ENCODE assay signal across 27 cellular contexts in the genomic region with DNA sequence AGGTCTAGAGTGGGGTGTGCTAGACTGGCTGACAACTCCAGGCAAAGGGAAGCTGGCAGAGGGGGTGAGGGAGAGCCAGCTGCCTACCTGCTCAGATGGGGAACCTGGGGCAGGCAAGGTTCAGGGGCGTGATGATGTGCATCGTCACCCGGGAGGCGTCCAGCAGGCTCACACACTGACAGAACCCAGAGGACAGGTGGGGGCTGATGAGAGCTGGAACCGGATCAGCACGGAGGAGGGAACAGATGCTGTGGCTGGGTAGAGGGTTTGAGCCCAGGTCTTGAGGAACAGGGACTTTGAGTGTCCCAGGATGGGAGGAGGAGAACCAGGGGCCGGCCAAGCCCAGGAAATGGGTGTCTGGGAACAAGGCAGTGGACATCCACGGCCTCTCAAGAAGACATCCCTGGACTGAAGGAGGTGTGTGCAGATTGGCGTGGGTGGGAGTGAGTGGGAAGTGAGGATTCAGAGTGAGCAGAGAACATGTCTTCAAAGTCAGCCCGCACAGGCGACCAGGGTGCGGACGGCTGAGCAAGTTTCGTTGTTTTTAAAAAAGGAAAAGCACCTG. TPM values are rescaled to one million over a fixed set of nuclear protein-coding genes. Genes with fewer than 3 reads are reported as not detected.
A peak's percentile ranks its signal among the peaks of the same experiment; 100 is the strongest.
DNase-seq lines count a peak whose midpoint lies in the region; ATAC-seq and TF ChIP-seq lines count a peak whose summit lies in the region.
"Had no signal": no experiment of that assay in that cellular context is flagged by ENCODE, and none has a peak within 500 bp of the region (broad histone marks: within the 10 kb centered on the region; RNA-seq: fewer than 3 reads in every experiment).

No MANE protein-coding gene starts in this region.

- H3K27ac Mint-ChIP-seq in WTC11: no peak overlapping the region
- H3K27ac Mint-ChIP-seq: activated naive CD8-positive, alpha-beta T cell treated with anti-CD3 and anti-CD28 coated beads, Interleukin-2, amount 10 ng/mL, durations not matched to agents 7 days and 5 days; CD8-positive, alpha-beta T cell had no signal

- H3K27me3 ChIP-seq in esophagus muscularis mucosa (peaks cover 0 to 68% (median 17%) of the 10 kb centered on the region in 4 donors), thyroid gland (no peaks in the 10 kb centered on the region)

- WGBS in esophagus muscularis mucosa: 91% methylated on average over 14 of the region's 14 CpGs
- WGBS in thyroid gland, 2 donors: 75 to 89% methylated on average over 14 of the region's 14 CpGs

- no peaks in the 10 kb centered on the region for H3K36me3 ChIP-seq in esophagus muscularis mucosa
- H3K36me3 ChIP-seq in thyroid gland: no peaks in the 10 kb centered on the region
- H3K36me3 ChIP-seq: ascending aorta, gastroesophageal sphincter, prostate gland, sigmoid colon had no signal

- DNase-seq in activated effector memory CD4-positive, alpha-beta T cell treated with anti-CD3 and anti-CD28 coated beads, Interleukin-2, amount 50 U/mL, for 16 hours: peak; percentile 60
- DNase-seq in activated effector memory CD4-positive, alpha-beta T cell treated with Interleukin-2 at 50 U/mL for 16 hours: no peak
- DNase-seq in WTC11 (ENCODE audit: low spot score) (peak; percentile 9), esophagus muscularis mucosa (ENCODE audit: extremely low spot score) (peak; percentile 86), posterior vena cava (ENCODE audit: low spot score) (peak; percentile 78), SHP77 (lab: John Stamatoyannopoulos, UW) (no peak), thyroid gland (no peak)
- DNase-seq in stimulated activated CD4-positive, alpha-beta T cell treated with anti-CD3 and anti-CD28 coated beads, Interleukin-2, amount 100 ng/mL, for 48 hours: no peak
- DNase-seq: activated CD4-positive, alpha-beta T cell treated with anti-CD3 and anti-CD28 coated beads, Interleukin-2, amount 50 U/mL, for 4 hours; activated CD8-positive, alpha-beta memory T cell treated with anti-CD3 and anti-CD28 coated beads, Interleukin-2, amount 50 U/mL, for 4 hours; CD8-positive, alpha-beta T cell; central memory CD4-positive, alpha-beta T cell; NCI-H187 treated with DMSO at 0.1 percent for 48 hours; NCI-H524 treated with DMSO at 0.1 percent for 48 hours; NK-92 treated with Interleukin-12 subunit alpha and Interleukin-12 subunit beta, amount 100 ng/mL, for 24 hours; PC-3; SHP77 treated with DMSO at 0.1 percent for 48 hours; stimulated activated CD4-positive, alpha-beta T cell treated with anti-CD3 and anti-CD28 coated beads, Interleukin-15, amount 100 ng/mL, for 24 hours; stimulated activated naive CD8-positive, alpha-beta T cell treated with anti-CD3 and anti-CD28 coated beads, Interleukin-15, Interleukin-2, amounts not matched to agents 100 U/mL and 50 U/mL, for 24 hours; T1000 had no signal

- H3K9me3 ChIP-seq in esophagus muscularis mucosa (no peaks in the 10 kb centered on the region), thyroid gland (no peaks in the 10 kb centered on the region)
- H3K9me3 ChIP-seq: ascending aorta, gastroesophageal sphincter, prostate gland, sigmoid colon had no signal

- H3K27me3 Mint-ChIP-seq in WTC11 (ENCODE audit: low read depth): peaks cover 29% of the 10 kb centered on the region

- no peak overlapping the region for H3K4me3 Mint-ChIP-seq in WTC11
- H3K4me3 Mint-ChIP-seq: activated naive CD8-positive, alpha-beta T cell treated with anti-CD3 and anti-CD28 coated beads, Interleukin-2, amount 10 ng/mL, durations not matched to agents 7 days and 5 days; CD8-positive, alpha-beta T cell had no signal

- H3K4me1 ChIP-seq in esophagus muscularis mucosa: peaks cover 0 to 33% (median 16%) of the 10 kb centered on the region in 4 donors
- peaks cover 0 to 8% of the 10 kb centered on the region in 2 donors for H3K4me1 ChIP-seq in thyroid gland
- H3K4me1 ChIP-seq: ascending aorta, prostate gland had no signal

- POLR2A ChIA-PET in WTC11 (lab: Charles Lee): no interaction called here

- H3K27ac ChIP-seq in esophagus muscularis mucosa (replicated peaks in 1 of 4) (no peak overlapping the region), thyroid gland (no peak overlapping the region)
- H3K27ac ChIP-seq: ascending aorta, gastroesophageal sphincter, prostate gland, sigmoid colon had no signal

- CTCF ChIA-PET in WTC11 (lab: Charles Lee): interaction anchor here (0.6 to 10.7 kb wide), 8 partner anchors 13 to 86 kb away, joined by 3 to 94 read pairs (median 9); no protein-coding TSS in a partner anchor

- TF ChIP-seq EP300 in esophagus muscularis mucosa (IDR thresholded peaks at IDR 0.05): no peak

- H3K9me3 Mint-ChIP-seq in WTC11: no peaks in the 10 kb centered on the region
- H3K9me3 Mint-ChIP-seq: activated naive CD8-positive, alpha-beta T cell treated with anti-CD3 and anti-CD28 coated beads, Interleukin-2, amount 10 ng/mL, durations not matched to agents 7 days and 5 days; CD8-positive, alpha-beta T cell had no signal

- TF ChIP-seq CTCF in WTC11 (IDR thresholded peaks at IDR 0.05) (no peak), esophagus muscularis mucosa (IDR thresholded peaks at IDR 0.05) (no peak), thyroid gland (IDR thresholded peaks at IDR 0.05) (no peak)

- intact Hi-C loops in esophagus muscularis mucosa (cut with DNase I): no loop called here
- intact Hi-C loops in posterior vena cava (cut with DNase I): no loop called here
- intact Hi-C loops in thyroid gland (cut with DNase I): no loop called here

- TF ChIP-seq POLR2A in esophagus muscularis mucosa (IDR thresholded peaks at IDR 0.05; ENCODE audit: low read depth) (no peak), thyroid gland (IDR thresholded peaks at IDR 0.05) (no peak)

- H3K4me3 ChIP-seq in esophagus muscularis mucosa (no peak overlapping the region), thyroid gland (replicated peaks in 1 of 3) (no peak overlapping the region)
- H3K4me3 ChIP-seq: ascending aorta, gastroesophageal sphincter, prostate gland, sigmoid colon had no signal

- peaks cover 7% of the 10 kb centered on the region for H3K4me1 Mint-ChIP-seq in WTC11

- no peaks in the 10 kb centered on the region for H3K36me3 Mint-ChIP-seq in WTC11
- H3K36me3 Mint-ChIP-seq: activated naive CD8-positive, alpha-beta T cell treated with anti-CD3 and anti-CD28 coated beads, Interleukin-2, amount 10 ng/mL, durations not matched to agents 7 days and 5 days; CD8-positive, alpha-beta T cell had no signal

- ATAC-seq in WTC11: no peak
- ATAC-seq: CD8-positive, alpha-beta T cell; gastroesophageal sphincter; stimulated activated naive CD8-positive, alpha-beta T cell treated with anti-CD3 and anti-CD28 coated beads, Interleukin-15, Interleukin-2, amounts not matched to agents 100 U/mL and 50 U/mL, for 24 hours had no signal

TF ChIP-seq in WTC11, 78 proteins besides CTCF, POLR2A, EP300 and RAD21 (continues in another document):
- no peak for TF ChIP-seq ZNF423 (CRISPR knock-in tag; IDR thresholded peaks at IDR 0.05)
- TF ChIP-seq NFATC4 (CRISPR knock-in tag; IDR thresholded peaks at IDR 0.05): no peak
- TF ChIP-seq, protein P1, sequence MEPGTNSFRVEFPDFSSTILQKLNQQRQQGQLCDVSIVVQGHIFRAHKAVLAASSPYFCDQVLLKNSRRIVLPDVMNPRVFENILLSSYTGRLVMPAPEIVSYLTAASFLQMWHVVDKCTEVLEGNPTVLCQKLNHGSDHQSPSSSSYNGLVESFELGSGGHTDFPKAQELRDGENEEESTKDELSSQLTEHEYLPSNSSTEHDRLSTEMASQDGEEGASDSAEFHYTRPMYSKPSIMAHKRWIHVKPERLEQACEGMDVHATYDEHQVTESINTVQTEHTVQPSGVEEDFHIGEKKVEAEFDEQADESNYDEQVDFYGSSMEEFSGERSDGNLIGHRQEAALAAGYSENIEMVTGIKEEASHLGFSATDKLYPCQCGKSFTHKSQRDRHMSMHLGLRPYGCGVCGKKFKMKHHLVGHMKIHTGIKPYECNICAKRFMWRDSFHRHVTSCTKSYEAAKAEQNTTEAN (CRISPR knock-in tag; IDR thresholded peaks at IDR 0.05): no peak
- TF ChIP-seq RELA (CRISPR knock-in tag; IDR thresholded peaks at IDR 0.05; ENCODE audit: borderline replicate concordance): no peak
- TF ChIP-seq, protein P2, sequence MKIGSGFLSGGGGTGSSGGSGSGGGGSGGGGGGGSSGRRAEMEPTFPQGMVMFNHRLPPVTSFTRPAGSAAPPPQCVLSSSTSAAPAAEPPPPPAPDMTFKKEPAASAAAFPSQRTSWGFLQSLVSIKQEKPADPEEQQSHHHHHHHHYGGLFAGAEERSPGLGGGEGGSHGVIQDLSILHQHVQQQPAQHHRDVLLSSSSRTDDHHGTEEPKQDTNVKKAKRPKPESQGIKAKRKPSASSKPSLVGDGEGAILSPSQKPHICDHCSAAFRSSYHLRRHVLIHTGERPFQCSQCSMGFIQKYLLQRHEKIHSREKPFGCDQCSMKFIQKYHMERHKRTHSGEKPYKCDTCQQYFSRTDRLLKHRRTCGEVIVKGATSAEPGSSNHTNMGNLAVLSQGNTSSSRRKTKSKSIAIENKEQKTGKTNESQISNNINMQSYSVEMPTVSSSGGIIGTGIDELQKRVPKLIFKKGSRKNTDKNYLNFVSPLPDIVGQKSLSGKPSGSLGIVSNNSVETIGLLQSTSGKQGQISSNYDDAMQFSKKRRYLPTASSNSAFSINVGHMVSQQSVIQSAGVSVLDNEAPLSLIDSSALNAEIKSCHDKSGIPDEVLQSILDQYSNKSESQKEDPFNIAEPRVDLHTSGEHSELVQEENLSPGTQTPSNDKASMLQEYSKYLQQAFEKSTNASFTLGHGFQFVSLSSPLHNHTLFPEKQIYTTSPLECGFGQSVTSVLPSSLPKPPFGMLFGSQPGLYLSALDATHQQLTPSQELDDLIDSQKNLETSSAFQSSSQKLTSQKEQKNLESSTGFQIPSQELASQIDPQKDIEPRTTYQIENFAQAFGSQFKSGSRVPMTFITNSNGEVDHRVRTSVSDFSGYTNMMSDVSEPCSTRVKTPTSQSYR (CRISPR knock-in tag; IDR thresholded peaks at IDR 0.05): no peak
- TF ChIP-seq, protein P3, sequence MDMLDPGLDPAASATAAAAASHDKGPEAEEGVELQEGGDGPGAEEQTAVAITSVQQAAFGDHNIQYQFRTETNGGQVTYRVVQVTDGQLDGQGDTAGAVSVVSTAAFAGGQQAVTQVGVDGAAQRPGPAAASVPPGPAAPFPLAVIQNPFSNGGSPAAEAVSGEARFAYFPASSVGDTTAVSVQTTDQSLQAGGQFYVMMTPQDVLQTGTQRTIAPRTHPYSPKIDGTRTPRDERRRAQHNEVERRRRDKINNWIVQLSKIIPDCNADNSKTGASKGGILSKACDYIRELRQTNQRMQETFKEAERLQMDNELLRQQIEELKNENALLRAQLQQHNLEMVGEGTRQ (CRISPR knock-in tag; IDR thresholded peaks at IDR 0.05): no peak
- TF ChIP-seq ETV6 (CRISPR knock-in tag; IDR thresholded peaks at IDR 0.05): no peak
- no peak for TF ChIP-seq FOXK1 (CRISPR knock-in tag; IDR thresholded peaks at IDR 0.05)
- TF ChIP-seq, protein P4, sequence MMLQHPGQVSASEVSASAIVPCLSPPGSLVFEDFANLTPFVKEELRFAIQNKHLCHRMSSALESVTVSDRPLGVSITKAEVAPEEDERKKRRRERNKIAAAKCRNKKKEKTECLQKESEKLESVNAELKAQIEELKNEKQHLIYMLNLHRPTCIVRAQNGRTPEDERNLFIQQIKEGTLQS (CRISPR knock-in tag; conservative IDR thresholded peaks at IDR 0.05): no peak

RNA-seq across cellular contexts. Expression of a gene that starts 3.9 kb away (rescaled TPM):
- 20.8 to 21.4 TPM (median 21.0 TPM) in 3 replicates for total RNA-seq in WTC11 (2021)
- 1 to 10 TPM in 2 of 4 donors, under 1 TPM in 2; 0.42 to 7.1 (median 1.0) TPM for total RNA-seq in esophagus muscularis mucosa
- 1 to 10 TPM in 1 of 2 donors, under 1 TPM in 1; 0.81 to 1.1 TPM for total RNA-seq in posterior vena cava
- total RNA-seq in thyroid gland: 1 to 10 TPM; 1.2 to 3.0 (median 2.0) TPM
- total RNA-seq: ascending aorta, HT-29, M059J, PC-3 had no signal

Comparison
In these comparisons a context has a peak if more than half of its experiments do, and no peak if none do; other contexts are left out.
1. DNase-seq: peak in activated effector memory CD4-positive, alpha-beta T cell treated with anti-CD3 and anti-CD28 coated beads, Interleukin-2, amount 50 U/mL, for 16 hours (single experiment), WTC11 (single experiment), esophagus muscularis mucosa (single experiment) and posterior vena cava (single experiment); none in activated effector memory CD4-positive, alpha-beta T cell treated with Interleukin-2 at 50 U/mL for 16 hours (single experiment), stimulated activated CD4-positive, alpha-beta T cell treated with anti-CD3 and anti-CD28 coated beads, Interleukin-2, amount 100 ng/mL, for 48 hours (0 of 2), SHP77 (0 of 2) and thyroid gland (0 of 2).